ENCODE assay signal across 11 cellular contexts in genomic region chr16:3856367-3857141, GRCh38. TPM values are rescaled to one million over a fixed set of nuclear protein-coding genes. Genes with fewer than 3 reads are reported as not detected.
A peak's percentile ranks its signal among the peaks of the same experiment; 100 is the strongest.
DNase-seq lines count a peak whose midpoint lies in the region; ATAC-seq, FAIRE-seq and TF ChIP-seq lines count a peak whose summit lies in the region.
"Had no signal": no experiment of that assay in that cellular context is flagged by ENCODE, and none has a peak within 500 bp of the region (broad histone marks: within the 10 kb centered on the region; RNA-seq: fewer than 3 reads in every experiment).

No MANE protein-coding gene starts in this region.

- peaks cover 32% of the 10 kb centered on the region for H3K4me1 Mint-ChIP-seq in GM23338
- H3K4me1 Mint-ChIP-seq in stimulated activated naive B cell treated with anti-CD40 and anti-IgM and Interleukin-4, amounts not matched to agents 10 μg/mL and 1 μg/mL and 100 μg/mL, for 72 hours: peaks cover 59 to 84% of the 10 kb centered on the region in 2 donors

- H3K9me3 Mint-ChIP-seq in GM23338: no peaks in the 10 kb centered on the region
- H3K9me3 Mint-ChIP-seq in stimulated activated naive B cell treated with anti-CD40 and anti-IgM and Interleukin-4, amounts not matched to agents 10 μg/mL and 1 μg/mL and 100 μg/mL, for 72 hours: no peaks in the 10 kb centered on the region

- H4K20me1 ChIP-seq in GM23338 (replicated peaks; ENCODE audit: insufficient read depth) (peaks cover 79% of the 10 kb centered on the region), keratinocyte (ENCODE audit: control insufficient read depth, extremely low read depth, insufficient read depth, low read length) (peaks cover 24% of the 10 kb centered on the region)

- H3K27ac Mint-ChIP-seq in GM23338: no peak overlapping the region
- peak overlapping the region; percentile 89 for H3K27ac Mint-ChIP-seq in stimulated activated naive B cell treated with anti-CD40 and anti-IgM and Interleukin-4, amounts not matched to agents 10 μg/mL and 1 μg/mL and 100 μg/mL, for 72 hours

- H3K9me1 ChIP-seq in keratinocyte (ENCODE audit: control insufficient read depth, extremely low read depth, insufficient read depth, low read length): no peaks in the 10 kb centered on the region

- POLR2A ChIA-PET in Panc1 (lab: Charles Lee): interaction anchor here (0.5 kb wide), 2 partner anchors 79 to 206 kb away, joined by 5 to 6 read pairs; no protein-coding TSS in a partner anchor

- ATAC-seq in GM23338: peak; percentile 81
- ATAC-seq in Panc1: 0 out of 2 replicates have a peak, but pooled peaks have one; percentile 46
- peak in 1 of 2 donors; percentile 16 for ATAC-seq in stimulated activated naive B cell treated with anti-CD40 and anti-IgM and Interleukin-4, amounts not matched to agents 10 μg/mL and 1 μg/mL and 100 μg/mL, for 72 hours (replicated peaks)
- no peak for ATAC-seq in HG02588 (IDR thresholded peaks at IDR 0.05; ENCODE audit: unreplicated experiment)
- no peak for ATAC-seq in HG03571 (IDR thresholded peaks at IDR 0.05; ENCODE audit: unreplicated experiment)

- H3K4me1 ChIP-seq in GM23338 (ENCODE audit: insufficient read depth) (peaks cover 19% of the 10 kb centered on the region), Panc1 (ENCODE audit: control insufficient read depth, insufficient read depth, low read length) (peaks cover 11% of the 10 kb centered on the region; the same call in 1 of the 2 replicates), keratinocyte (ENCODE audit: control insufficient read depth, extremely low read depth, insufficient read depth, low read length) (peaks cover 14% of the 10 kb centered on the region), Peyer's patch (peaks cover 0 to 49% (median 20%) of the 10 kb centered on the region in 4 donors)

- no peaks in the 10 kb centered on the region for H3K36me3 ChIP-seq in GM23338 (ENCODE audit: insufficient read depth)
- no peaks in the 10 kb centered on the region for H3K36me3 ChIP-seq in Panc1 (ENCODE audit: control insufficient read depth, insufficient read depth, low read length)
- peaks cover 0 to 2% of the 10 kb centered on the region in 2 experiments for H3K36me3 ChIP-seq in keratinocyte (ENCODE audit: control insufficient read depth in 2 of 2, extremely low read depth in 1 of 2, insufficient read depth in 2 of 2, low read length in 2 of 2)
- H3K36me3 ChIP-seq in Peyer's patch: peaks cover 0 to 3% (median 0%) of the 10 kb centered on the region in 3 donors

- H3K27me3 Mint-ChIP-seq in GM23338 (ENCODE audit: insufficient read depth, low read depth, poor library complexity): no peaks in the 10 kb centered on the region
- H3K27me3 Mint-ChIP-seq in stimulated activated naive B cell treated with anti-CD40 and anti-IgM and Interleukin-4, amounts not matched to agents 10 μg/mL and 1 μg/mL and 100 μg/mL, for 72 hours: no peaks in the 10 kb centered on the region

- H3K27me3 ChIP-seq in GM23338 (ENCODE audit: insufficient read depth) (no peaks in the 10 kb centered on the region), Panc1 (ENCODE audit: control insufficient read depth, insufficient read depth, low read length) (no peaks in the 10 kb centered on the region), keratinocyte (ENCODE audit: control insufficient read depth, extremely low read depth, insufficient read depth, low read length) (no peaks in the 10 kb centered on the region), Peyer's patch (no peaks in the 10 kb centered on the region)
- H3K27me3 ChIP-seq: body of pancreas had no signal

- DNase-seq in GM23338 (ENCODE audit: low spot score) (peak; percentile 60), Panc1 (ENCODE audit: low read depth, low spot score) (no peak), keratinocyte (ENCODE audit: low read depth, low spot score) (no peak), Peyer's patch (no peak), NAMALWA (ENCODE audit: low spot score) (no peak)
- DNase-seq in stimulated activated naive B cell treated with anti-CD40 and anti-IgM and Interleukin-4, amounts not matched to agents 10 μg/mL and 1 μg/mL and 100 μg/mL, for 72 hours: no peak
- DNase-seq: DMS 273 treated with DMSO at 0.1 percent for 48 hours had no signal

- H3K36me3 Mint-ChIP-seq in GM23338 (ENCODE audit: low read depth): no peaks in the 10 kb centered on the region
- H3K36me3 Mint-ChIP-seq in stimulated activated naive B cell treated with anti-CD40 and anti-IgM and Interleukin-4, amounts not matched to agents 10 μg/mL and 1 μg/mL and 100 μg/mL, for 72 hours: peaks cover 4 to 9% of the 10 kb centered on the region in 2 donors

- H3K27ac ChIP-seq in GM23338 (ENCODE audit: low read depth) (peak overlapping the region; percentile 73; the same call in 1 of the 2 replicates), Panc1 (ENCODE audit: low read length) (no peak overlapping the region), keratinocyte (ENCODE audit: control insufficient read depth, insufficient read depth, low read length) (peak overlapping the region; percentile 37), Peyer's patch (peak overlapping the region in 2 of 4 donors; percentile 25 to 35)

- no peak for FAIRE-seq in keratinocyte (lab: Jason Lieb, UNC)
- FAIRE-seq: islet of Langerhans had no signal

- in situ Hi-C loops in Panc1 (cut with HindIII; ENCODE audit: low pct_unique_long_range_greater_than_20kb, low sequenced_read_pairs): no loop called here

- TF ChIP-seq POLR2A in Peyer's patch (IDR thresholded peaks at IDR 0.05): no peak

- H3K79me2 ChIP-seq in GM23338 (replicated peaks; ENCODE audit: insufficient read depth) (peaks cover 100% of the 10 kb centered on the region), keratinocyte (ENCODE audit: control insufficient read depth, insufficient read depth, low read length) (peaks cover 88% of the 10 kb centered on the region)

- H3K4me3 ChIP-seq in GM23338: no peak overlapping the region
- no peak overlapping the region for H3K4me3 ChIP-seq in Panc1 (ENCODE audit: low read depth in 2 of 2, low read length in 2 of 2)
- H3K4me3 ChIP-seq in keratinocyte (ENCODE audit: control insufficient read depth in 2 of 3, extremely low read depth in 1 of 3, insufficient read depth in 2 of 3, low read depth in 1 of 3, low read length in 3 of 3): no peak overlapping the region
- no peak overlapping the region for H3K4me3 ChIP-seq in Peyer's patch
- H3K4me3 ChIP-seq: body of pancreas had no signal

- TSS peak; percentile 13 for BruUV-seq in Panc1 (replicated peaks; lab: Mats Ljungman, UMichigan)

- H2AFZ ChIP-seq in GM23338: no peak overlapping the region
- H2AFZ ChIP-seq in keratinocyte (ENCODE audit: control insufficient read depth, low read length): no peak overlapping the region

- dilution Hi-C loops in keratinocyte (cut with MboI; ENCODE audit: extremely low pct_ligation_motif_present, low sequenced_read_pairs): no loop called here

- no peak for TF ChIP-seq CTCF in GM23338 (conservative IDR thresholded peaks at IDR 0.05; ENCODE audit: low read depth in 2 of 2)
- TF ChIP-seq CTCF in Panc1 (IDR thresholded peaks at IDR 0.05): no peak
- TF ChIP-seq CTCF in keratinocyte (optimal IDR thresholded peaks at IDR 0.05 in 1 of 3, IDR thresholded peaks at IDR 0.05 in 1 of 3, conservative IDR thresholded peaks at IDR 0.05 in 1 of 3; ENCODE audit: extremely low read depth in 1 of 3, insufficient read depth in 2 of 3, low read length in 3 of 3): no peak
- TF ChIP-seq CTCF in Peyer's patch (IDR thresholded peaks at IDR 0.05): no peak

- no peaks in the 10 kb centered on the region for H3F3A ChIP-seq in GM23338 (replicated peaks; ENCODE audit: low read depth)

- H3K4me3 Mint-ChIP-seq in GM23338: no peak overlapping the region
- peak overlapping the region; percentile 37 to 39 for H3K4me3 Mint-ChIP-seq in stimulated activated naive B cell treated with anti-CD40 and anti-IgM and Interleukin-4, amounts not matched to agents 10 μg/mL and 1 μg/mL and 100 μg/mL, for 72 hours

- CTCF ChIA-PET in Panc1 (lab: Charles Lee): no interaction called here

- H3K4me2 ChIP-seq in GM23338 (no peak overlapping the region), keratinocyte (ENCODE audit: control insufficient read depth, extremely low read depth, insufficient read depth, low read depth, low read length) (no peak overlapping the region)

- no peaks in the 10 kb centered on the region for H3K9me2 ChIP-seq in GM23338 (ENCODE audit: insufficient read depth)

- intact Hi-C loops in Panc1 (cut with micrococcal nuclease; ENCODE audit: unreplicated experiment): no loop called here

- no peak overlapping the region for H3K9ac ChIP-seq in keratinocyte (ENCODE audit: control insufficient read depth, extremely low read depth, insufficient read depth, low read length)

- no peaks in the 10 kb centered on the region for H3K9me3 ChIP-seq in Panc1 (ENCODE audit: control insufficient read depth, insufficient read depth, low read depth, low read length)
- H3K9me3 ChIP-seq in keratinocyte (ENCODE audit: control insufficient read depth, low read depth, low read length): no peaks in the 10 kb centered on the region
- no peaks in the 10 kb centered on the region for H3K9me3 ChIP-seq in Peyer's patch
- H3K9me3 ChIP-seq: body of pancreas had no signal

TF ChIP-seq in GM23338, 12 proteins besides CTCF, POLR2A, EP300 and RAD21 (continues in another document):
- TF ChIP-seq JUNB (IDR thresholded peaks at IDR 0.05; ENCODE audit: unreplicated experiment) (no peak), ETS1 (IDR thresholded peaks at IDR 0.05) (no peak), ZNF331 (CRISPR knock-in tag; IDR thresholded peaks at IDR 0.05; ENCODE audit: low read depth) (no peak), STAT1 (IDR thresholded peaks at IDR 0.05; ENCODE audit: unreplicated experiment) (no peak)

RNA-seq across cellular contexts. Expression of gene CREBBP, which starts 24.0 kb away (rescaled TPM):
- 42.7 and 54.8 TPM in 2 replicates for total RNA-seq in GM23338 (2014; rRNA removed; shearing (Covaris generic))
- polyA plus RNA-seq in GM23338 (2016; fragmentation: Nextera tagmentation; extraction: Ambion mirVana) (36.9 and 38.1 TPM in 2 replicates), keratinocyte (2.2 to 5.0 TPM (median 4.6 TPM) in 3 replicates)
- total RNA-seq in Panc1 (2021; ENCODE audit: unreplicated experiment) (60.2 TPM), Peyer's patch (100 to 1,000 TPM in 3 of 4 donors, 10 to 100 TPM in 1; 84.2 to 238 (median 140) TPM)
- 52.0 TPM for polyA plus RNA-seq in Panc1 (2012; ENCODE audit: insufficient read length)
- 132 TPM for polyA plus RNA-seq in keratinocyte (2011; ENCODE audit: low read depth)
- 4.3 and 4.8 TPM in 2 replicates for polyA plus RNA-seq in keratinocyte (2011; cell fraction: cytosol; rRNA removed)
- polyA plus RNA-seq in keratinocyte (2011; cell fraction: nucleus; rRNA removed): 23.8 and 25.9 TPM in 2 replicates
- 12.9 and 15.0 TPM in 2 replicates for polyA plus RNA-seq in keratinocyte (2012; ENCODE audit: low replicate concordance)
- 10.6 to 48.3 TPM (median 17.6 TPM) in 3 replicates for polyA minus RNA-seq in keratinocyte
- polyA minus RNA-seq in keratinocyte (2011; cell fraction: cytosol; rRNA and poly(A)+ RNA removed): 17.3 TPM
- polyA minus RNA-seq in keratinocyte (2011; cell fraction: nucleus; rRNA and poly(A)+ RNA removed): 35.5 and 53.1 TPM in 2 replicates

Comparison
In these comparisons a context has a peak if more than half of its experiments do, and no peak if none do; other contexts are left out.
1. ATAC-seq: peak in GM23338 (single experiment) and Panc1 (single experiment); none in HG02588 (single experiment) and HG03571 (single experiment).